8 cellular contexts compared by ENCODE assay signal in genomic region chr21:14864211-14865021, GRCh38.
DNase-seq lines count a peak whose midpoint lies in the region; ATAC-seq, FAIRE-seq and TF ChIP-seq lines count a peak whose summit lies in the region.

No MANE protein-coding gene starts in this region.

- in situ Hi-C loops in brain microvascular endothelial cell (cut with HindIII; ENCODE audit: low pct_ligation_motif_present, low sequenced_read_pairs), result no loop called here

- H3K27ac ChIP-seq in brain microvascular endothelial cell, result peak overlapping the region; percentile 53

- no peaks in the 10 kb centered on the region for H3K27me3 ChIP-seq in brain microvascular endothelial cell (replicated peaks)

- TF ChIP-seq CTCF in brain microvascular endothelial cell (IDR thresholded peaks at IDR 0.05; ENCODE audit: low read depth, low read length, missing control alignments), result peak; percentile 89

- FAIRE-seq in HTR-8/SVneo (lab: Jason Lieb, UNC), result no peak

- H3K36me3 ChIP-seq in brain microvascular endothelial cell (replicated peaks), result no peaks in the 10 kb centered on the region

- no peak overlapping the region for H3K4me3 ChIP-seq in brain microvascular endothelial cell (ENCODE audit: low read depth, low read length)

- peak; percentile 80 for ATAC-seq in GM19351 (IDR thresholded peaks at IDR 0.05; ENCODE audit: unreplicated experiment)
- ATAC-seq in HG03565 (IDR thresholded peaks at IDR 0.05; ENCODE audit: unreplicated experiment), result peak; percentile 81

- DNase-seq in COLO829 (ENCODE audit: low spot score) (peak; percentile 49), RKO (ENCODE audit: low spot score) (peak; percentile 8), brain microvascular endothelial cell (peak; percentile 85), iris pigment epithelial cell (ENCODE audit: low read depth) (peak; percentile 89), HTR-8/SVneo (ENCODE audit: insufficient read length, low spot score) (no peak)
- peak; percentile 16 to 38 (median 22) for DNase-seq in stimulated activated CD4-positive, alpha-beta T cell treated with anti-CD3 and anti-CD28 coated beads, Interleukin-12 subunit alpha, Interleukin-12 subunit beta, amount 100 ng/mL, for 48 hours (ENCODE audit: low read depth in 2 of 3, low spot score in 1 of 3)
